ENCODE assay signal across 24 cellular contexts in the genomic region with DNA sequence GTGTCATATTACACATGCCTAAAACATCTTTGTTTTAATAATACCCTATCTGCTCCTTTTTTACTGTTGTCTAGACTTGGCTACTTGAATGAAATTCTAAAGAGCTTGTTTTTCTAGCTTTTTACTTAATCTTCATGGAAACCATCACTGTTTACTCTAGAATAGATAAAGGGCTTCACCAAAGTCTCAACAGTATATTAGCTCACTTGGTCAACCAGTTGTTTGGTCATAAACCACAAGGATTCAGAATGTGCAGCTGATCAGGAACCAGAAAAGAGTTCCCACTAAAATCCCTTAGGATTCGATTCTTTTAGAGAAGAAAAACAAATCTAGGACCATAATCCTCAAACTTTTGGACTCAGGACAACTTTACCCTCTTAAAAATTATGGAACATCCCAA. TPM values are rescaled to one million over a fixed set of nuclear protein-coding genes. Genes with fewer than 3 reads are reported as not detected.
A peak's percentile ranks its signal among the peaks of the same experiment; 100 is the strongest.
DNase-seq lines count a peak whose midpoint lies in the region; ATAC-seq and TF ChIP-seq lines count a peak whose summit lies in the region.
"Had no signal": no experiment of that assay in that cellular context is flagged by ENCODE, and none has a peak within 500 bp of the region (broad histone marks: within the 10 kb centered on the region; RNA-seq: fewer than 3 reads in every experiment).

No MANE protein-coding gene starts in this region.

- H3K36me3 ChIP-seq in adipocyte (ENCODE audit: control insufficient read depth, insufficient read depth, low read length, severe bottlenecking) (no peaks in the 10 kb centered on the region), brain microvascular endothelial cell (replicated peaks) (no peaks in the 10 kb centered on the region)
- H3K36me3 ChIP-seq: BLaER1 had no signal

- peak; percentile 7 for DNase-seq in adipocyte (ENCODE audit: low read depth)
- peak; percentile 31 for DNase-seq in brain microvascular endothelial cell
- no peak for DNase-seq in right cardiac atrium
- DNase-seq in stromal cell of bone marrow (ENCODE audit: low read depth) = peak; percentile 54
- no peak for DNase-seq in GM19238 (ENCODE audit: insufficient read length, low spot score)
- DNase-seq: ACHN; CD4-positive, alpha-beta T cell; COR-L47; DND-41; GM23248; H9; NCI-H1105; NCI-H146; NCI-H2029 treated with DMSO at 0.1 percent for 48 hours; NCI-H345; NCI-H524; NCI-H774; NK-92 treated with Interleukin-12 subunit alpha and Interleukin-12 subunit beta, amount 100 ng/mL, for 24 hours had no signal

- no peak for TF ChIP-seq CTCF in brain microvascular endothelial cell (IDR thresholded peaks at IDR 0.05; ENCODE audit: low read depth, low read length, missing control alignments)

- H3K9ac ChIP-seq in adipocyte (ENCODE audit: low read length) = no peak overlapping the region
- H3K9ac ChIP-seq: BLaER1, GM23248, KMS-11 had no signal

- H3K27ac ChIP-seq in brain microvascular endothelial cell (peak overlapping the region; percentile 37), right cardiac atrium (ENCODE audit: low read length) (no peak overlapping the region)
- H3K27ac ChIP-seq: BLaER1, GM23248, KMS-11, RWPE1 had no signal

- H3K4me1 ChIP-seq in adipocyte (ENCODE audit: control insufficient read depth, insufficient read depth, low read length) = peaks cover 21% of the 10 kb centered on the region
- H3K4me1 ChIP-seq in right cardiac atrium (ENCODE audit: control insufficient read depth, insufficient read depth, low read length) = peaks cover 1% of the 10 kb centered on the region
- H3K4me1 ChIP-seq: BLaER1 had no signal

- 37% methylated on average over 1 of the region's 1 CpG for WGBS in right cardiac atrium

- in situ Hi-C loops in brain microvascular endothelial cell (cut with HindIII; ENCODE audit: low pct_ligation_motif_present, low sequenced_read_pairs) = no loop called here

- intact Hi-C loops in right cardiac atrium (cut with DNase I) = no loop called here

- H3K9me3 ChIP-seq in adipocyte (ENCODE audit: control insufficient read depth, low read length) = no peaks in the 10 kb centered on the region
- no peaks in the 10 kb centered on the region for H3K9me3 ChIP-seq in right cardiac atrium (ENCODE audit: control insufficient read depth, low read length)
- H3K9me3 ChIP-seq: BLaER1 had no signal

- H3K4me3 ChIP-seq in adipocyte (ENCODE audit: low read length) (no peak overlapping the region), brain microvascular endothelial cell (ENCODE audit: low read depth, low read length) (no peak overlapping the region), right cardiac atrium (ENCODE audit: low read length) (no peak overlapping the region)
- H3K4me3 ChIP-seq: BLaER1, GM12878, GM23248 had no signal

- peaks cover 4% of the 10 kb centered on the region for H3K27me3 ChIP-seq in adipocyte (replicated peaks; ENCODE audit: control insufficient read depth, insufficient read depth, low read length)
- no peaks in the 10 kb centered on the region for H3K27me3 ChIP-seq in brain microvascular endothelial cell (replicated peaks)
- no peaks in the 10 kb centered on the region for H3K27me3 ChIP-seq in right cardiac atrium (ENCODE audit: control insufficient read depth, insufficient read depth)
- H3K27me3 ChIP-seq: BLaER1 had no signal

- peak; percentile 48 to 67 for ATAC-seq in right cardiac atrium
- ATAC-seq in GM19455 (IDR thresholded peaks at IDR 0.05; ENCODE audit: unreplicated experiment) = no peak
- ATAC-seq in HG03139 (IDR thresholded peaks at IDR 0.05; ENCODE audit: unreplicated experiment) = no peak
- ATAC-seq: GM12878 had no signal

RNA-seq across cellular contexts. Expression of gene CDO1, which starts 38.0 kb away (rescaled TPM):
- total RNA-seq in right cardiac atrium = 10 to 100 TPM; 12.2 to 29.0 (median 15.8) TPM
- 25.6 TPM for polyA plus RNA-seq in right cardiac atrium
- total RNA-seq: GM12878 had no signal

Comparison
In these comparisons a context has a peak if more than half of its experiments do, and no peak if none do; other contexts are left out.
1. DNase-seq: peak in adipocyte (single experiment), brain microvascular endothelial cell (single experiment) and stromal cell of bone marrow (single experiment); none in right cardiac atrium (0 of 3) and GM19238 (single experiment).
2. ATAC-seq: peak in right cardiac atrium (2 of 2); none in GM19455 (single experiment) and HG03139 (single experiment).